In the genomic region with DNA sequence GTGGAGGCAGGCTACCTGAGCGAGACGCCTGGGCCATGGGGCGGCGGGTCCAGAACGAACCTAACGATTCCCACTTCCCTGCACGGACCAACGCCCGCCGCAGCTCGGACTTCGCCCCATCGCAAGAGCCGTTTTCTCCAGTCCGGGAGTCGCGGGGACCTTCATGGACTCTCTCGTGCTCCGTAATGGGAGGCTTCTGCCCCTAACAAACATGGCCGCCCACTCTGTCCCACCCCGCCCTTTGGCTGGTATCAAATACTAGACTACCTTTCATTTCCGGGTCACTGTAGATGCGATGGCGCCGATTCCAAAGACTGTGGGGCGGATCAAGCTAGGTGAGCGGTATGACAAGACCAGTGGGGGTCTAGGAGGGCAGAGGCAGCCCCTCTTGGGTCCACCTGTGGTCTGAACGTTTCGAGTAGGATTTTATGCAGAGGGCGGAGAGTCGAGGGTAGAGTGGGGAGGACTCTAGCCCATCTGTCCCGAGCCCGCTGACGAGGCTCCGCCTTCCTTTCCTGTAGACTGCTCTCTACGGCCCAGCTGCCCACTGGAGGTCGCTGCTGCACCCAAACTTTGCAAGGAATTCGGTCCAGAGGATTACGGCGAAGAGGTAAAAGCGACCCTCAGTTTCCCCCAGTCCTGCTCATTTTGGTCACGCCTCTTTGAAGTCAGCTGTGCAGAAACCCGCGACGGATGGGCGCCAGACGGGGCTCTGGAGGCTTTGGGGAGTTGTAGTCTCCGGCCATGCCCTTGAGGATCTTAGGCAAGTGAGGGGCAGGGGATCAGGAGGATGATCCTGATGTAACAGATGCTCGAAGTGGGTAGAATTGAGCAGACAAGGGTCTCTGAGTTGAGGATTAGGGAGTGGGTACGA, we compare ENCODE assay signal across 8 cellular contexts. TPM values are rescaled to one million over a fixed set of nuclear protein-coding genes. Genes with fewer than 3 reads are reported as not detected.
DNase-seq lines count a peak whose midpoint lies in the region; ATAC-seq and TF ChIP-seq lines count a peak whose summit lies in the region.

A gene with protein sequence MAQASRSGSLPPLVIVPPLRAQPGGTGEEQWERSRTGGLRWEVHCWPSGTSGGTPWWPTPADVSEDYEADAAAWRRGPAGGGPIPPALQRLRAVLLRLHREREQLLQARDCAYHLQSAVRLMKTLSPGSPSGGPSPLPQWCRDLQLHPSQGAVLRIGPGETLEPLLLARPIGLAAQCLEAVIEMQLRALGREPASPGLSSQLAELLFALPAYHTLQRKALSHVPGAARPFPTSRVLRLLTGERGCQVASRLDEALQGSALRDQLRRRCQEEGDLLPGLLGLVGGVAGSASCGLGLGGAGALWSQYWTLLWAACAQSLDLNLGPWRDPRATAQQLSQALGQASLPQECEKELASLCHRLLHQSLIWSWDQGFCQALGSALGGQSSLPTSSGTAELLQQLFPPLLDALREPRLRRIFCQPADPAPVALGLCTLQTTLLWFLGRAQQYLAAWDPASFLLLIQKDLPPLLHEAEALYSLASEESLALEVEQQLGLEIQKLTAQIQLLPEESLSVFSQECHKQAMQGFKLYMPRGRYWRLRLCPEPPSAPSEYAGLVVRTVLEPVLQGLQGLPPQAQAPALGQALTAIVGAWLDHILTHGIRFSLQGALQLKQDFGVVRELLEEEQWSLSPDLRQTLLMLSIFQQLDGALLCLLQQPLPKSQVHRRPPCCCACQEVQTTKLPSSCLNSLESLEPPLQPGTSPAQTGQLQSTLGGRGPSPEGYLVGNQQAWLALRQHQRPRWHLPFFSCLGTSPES (minus strand): TSS at position 198 of the 874 bp plus-strand sequence. CDS start 161 bp downstream, at position 37.
A gene (plus strand): TSS at position 281 of the 874 bp plus-strand sequence. CDS start 15 bp downstream, at position 296.

- peak within 1 kb of the TSS; percentile 73 for H3K27ac ChIP-seq in HUES64 (ENCODE audit: low read depth, low read length)
- peak within 1 kb of the TSS; percentile 80 for H3K27ac ChIP-seq in OCI-LY7 (ENCODE audit: low read depth, low read length, poor library complexity, severe bottlenecking)
- peak within 1 kb of the TSS; percentile 80 for H3K27ac ChIP-seq in epithelial cell of prostate
- H3K27ac ChIP-seq in mucosa of rectum (ENCODE audit: low read depth in 2 of 2, low read length in 2 of 2), result peak within 1 kb of the TSS; percentile 93

- H3K4me3 ChIP-seq in HUES64 (ENCODE audit: low read length) (peak within 1 kb of the TSS; percentile 83), OCI-LY7 (ENCODE audit: low read depth, low read length, poor library complexity, severe bottlenecking) (peak within 1 kb of the TSS; percentile 78), mucosa of rectum (ENCODE audit: low read length in 2 of 2) (peak within 1 kb of the TSS; percentile 100)

- H3K4me1 ChIP-seq in HUES64 (ENCODE audit: insufficient read depth, low read length) (0 out of 2 replicates have a peak, but pooled peaks cover 3% of the 10 kb centered on the region), OCI-LY7 (ENCODE audit: insufficient read depth, low read length, poor library complexity, severe bottlenecking) (peaks cover 18% of the 10 kb centered on the region), mucosa of rectum (ENCODE audit: control insufficient read depth in 2 of 2, insufficient read depth in 2 of 2, low read length in 2 of 2) (peaks cover 24 to 25% of the 10 kb centered on the region in 2 donors)

- no peaks in the 10 kb centered on the region for H3K9me3 ChIP-seq in HUES64 (ENCODE audit: insufficient read depth, low read depth, low read length)
- H3K9me3 ChIP-seq in OCI-LY7 (ENCODE audit: low read length), result no peaks in the 10 kb centered on the region
- H3K9me3 ChIP-seq in mucosa of rectum (ENCODE audit: control insufficient read depth in 2 of 2, low read length in 2 of 2), result no peaks in the 10 kb centered on the region

- no peaks in the 10 kb centered on the region for H4K20me1 ChIP-seq in OCI-LY7 (ENCODE audit: insufficient read depth, low read length)

- peak within 1 kb of the TSS; percentile 84 for H3K9ac ChIP-seq in HUES64 (ENCODE audit: low read depth, low read length)
- H3K9ac ChIP-seq in mucosa of rectum (ENCODE audit: low read depth in 1 of 2, low read length in 2 of 2), result peak within 1 kb of the TSS; percentile 83 to 89

- H3K36me3 ChIP-seq in HUES64 (ENCODE audit: insufficient read depth, low read length) (peaks cover 33% of the 10 kb centered on the region), OCI-LY7 (ENCODE audit: insufficient read depth, low read length) (peaks cover 38% of the 10 kb centered on the region), mucosa of rectum (ENCODE audit: control insufficient read depth in 2 of 2, insufficient read depth in 2 of 2, low read length in 2 of 2) (peaks cover 7 to 13% of the 10 kb centered on the region in 2 donors)

- peaks cover 28% of the 10 kb centered on the region for H3K79me2 ChIP-seq in OCI-LY7 (ENCODE audit: insufficient read depth, low read depth, low read length)

- intact Hi-C loops in OCI-LY7 (cut with micrococcal nuclease; ENCODE audit: unreplicated experiment), result loop anchor here (1.0 kb wide), 5 partner anchors 24 to 233 kb away; a partner anchor contains a TSS

- peak within 1 kb of the TSS; percentile 90 for H3K4me2 ChIP-seq in OCI-LY7 (ENCODE audit: low read length)

- BruUV-seq in OCI-LY7 (replicated peaks; lab: Mats Ljungman, UMichigan), result TSS peak; percentile 93

- CTCF ChIA-PET in OCI-LY7 (lab: Charles Lee; ENCODE audit: unreplicated experiment), result interaction anchor here (0.5 to 4.1 kb wide), 3 partner anchors 29 to 75 kb away, joined by 3 to 18 read pairs (median 3); a partner anchor contains a TSS

- no peaks in the 10 kb centered on the region for H3K9me2 ChIP-seq in OCI-LY7 (ENCODE audit: insufficient read depth, low read length)

- peak; percentile 94 for ATAC-seq in GM21447 (IDR thresholded peaks at IDR 0.05; ENCODE audit: unreplicated experiment)

- DNase-seq in DMS114 treated with DMSO at 0.1 percent for 48 hours (lab: John Stamatoyannopoulos, UW; ENCODE audit: unreplicated experiment), result peak; percentile 98
- peak; percentile 95 for DNase-seq in OCI-LY7 (ENCODE audit: low spot score)
- peak; percentile 86 for DNase-seq in activated T-cell treated with anti-CD3 and anti-CD28 coated beads for 1 hour (ENCODE audit: low read depth)
- peak; percentile 60 for DNase-seq in epithelial cell of prostate (ENCODE audit: low read depth, low spot score)
- peak; percentile 94 for DNase-seq in stimulated activated CD8-positive, alpha-beta memory T cell treated with anti-CD3 and anti-CD28 coated beads, Interleukin-4, amount 100 ng/mL, for 48 hours

- peak within 1 kb of the TSS; percentile 63 for H2AFZ ChIP-seq in OCI-LY7 (ENCODE audit: low read length)

- POLR2A ChIA-PET in OCI-LY7 (lab: Charles Lee), result interaction anchor here (0.7 to 5.1 kb wide), 10 partner anchors 11 to 104 kb away, joined by 3 to 25 read pairs (median 4); a partner anchor contains a TSS

- no peaks in the 10 kb centered on the region for H3K27me3 ChIP-seq in HUES64 (ENCODE audit: insufficient read depth, low read length)
- no peaks in the 10 kb centered on the region for H3K27me3 ChIP-seq in mucosa of rectum (ENCODE audit: control insufficient read depth in 2 of 2, insufficient read depth in 2 of 2, low read length in 2 of 2)

- TF ChIP-seq CTCF in OCI-LY7 (conservative IDR thresholded peaks at IDR 0.05; ENCODE audit: low read length), result peak; percentile 95

- WGBS in HUES64, result 3% methylated on average over 50 of the region's 50 CpGs

RNA-seq across cellular contexts. Expression of the first gene that starts in this region (rescaled TPM):
- polyA plus RNA-seq in HUES64 (2013, experiment 1 of 2), result 7.6 TPM
- 4.9 TPM for polyA plus RNA-seq in HUES64 (2013, experiment 2 of 2)
- total RNA-seq in OCI-LY7 (2014; rRNA removed; shearing (Covaris generic)), result 52.3 and 53.0 TPM in 2 replicates
- total RNA-seq in OCI-LY7 (2022), result 42.5 and 52.0 TPM in 2 replicates

RNA-seq across cellular contexts. Expression of the second gene that starts in this region (rescaled TPM):
- 15.6 TPM for polyA plus RNA-seq in HUES64 (2013, experiment 1 of 2)
- 16.2 TPM for polyA plus RNA-seq in HUES64 (2013, experiment 2 of 2)
- total RNA-seq in OCI-LY7 (2014; rRNA removed; shearing (Covaris generic)), result 34.6 and 49.5 TPM in 2 replicates
- total RNA-seq in OCI-LY7 (2022), result 31.5 and 37.4 TPM in 2 replicates

Comparison
In these comparisons a context has a peak if more than half of its experiments do, and no peak if none do; other contexts are left out.
1. Peak in every context shown above with its lines: DNase-seq, ATAC-seq, H3K4me3 ChIP-seq and H3K27ac ChIP-seq.